In genomic region chr15:90126457-90127435, GRCh38 we compare ENCODE assay signal across 1 cellular context.
A peak's percentile ranks its signal among the peaks of the same experiment; 100 is the strongest.
TF ChIP-seq lines count a peak whose summit lies in the region.

No MANE protein-coding gene starts in this region.

TF ChIP-seq in HepG2, 621 proteins besides CTCF, POLR2A, EP300 and RAD21 (continued from another document and continues in another):
- TF ChIP-seq IKZF5 (CRISPR knock-in tag; IDR thresholded peaks at IDR 0.05) (peak; percentile 33; the same call in 1 of the 2 replicates), ARID2 (CRISPR knock-in tag; IDR thresholded peaks at IDR 0.05; ENCODE audit: borderline replicate concordance) (no peak), ZNF281 (CRISPR knock-in tag; IDR thresholded peaks at IDR 0.05; ENCODE audit: borderline replicate concordance) (peak; percentile 98), KLF12 (CRISPR knock-in tag; IDR thresholded peaks at IDR 0.05; ENCODE audit: borderline replicate concordance) (peak; percentile 40; the same call in 1 of the 2 replicates), ZNF543 (CRISPR knock-in tag; IDR thresholded peaks at IDR 0.05) (no peak), TCF7L2 (IDR thresholded peaks at IDR 0.05; ENCODE audit: low read depth, low read length) (no peak), NFYC (CRISPR knock-in tag; IDR thresholded peaks at IDR 0.05) (no peak), SNRNP70 (IDR thresholded peaks at IDR 0.05; ENCODE audit: low read depth, low read length) (no peak), CERS6 (CRISPR knock-in tag; IDR thresholded peaks at IDR 0.05) (no peak), MAX (IDR thresholded peaks at IDR 0.05) (peak; percentile 55), ZNF574 (CRISPR knock-in tag; IDR thresholded peaks at IDR 0.05) (peak; percentile 46), GATA4 (IDR thresholded peaks at IDR 0.05; ENCODE audit: borderline replicate concordance, low read depth) (peak; percentile 28; the same call in 1 of the 2 replicates), ZNF556 (CRISPR knock-in tag; IDR thresholded peaks at IDR 0.05; ENCODE audit: borderline replicate concordance) (no peak), ZNF234 (CRISPR knock-in tag; conservative IDR thresholded peaks at IDR 0.05) (no peak), ZNF768 (CRISPR knock-in tag; IDR thresholded peaks at IDR 0.05) (peak; percentile 19; the same call in 1 of the 2 replicates), ZNF276 (CRISPR knock-in tag; IDR thresholded peaks at IDR 0.05; ENCODE audit: low read depth) (no peak), GLI4 (CRISPR knock-in tag; IDR thresholded peaks at IDR 0.05; ENCODE audit: borderline replicate concordance) (no peak), ZBTB7B (CRISPR knock-in tag; IDR thresholded peaks at IDR 0.05) (no peak), JUND (CRISPR knock-in tag; IDR thresholded peaks at IDR 0.05) (0 out of 2 replicates have a peak, but pooled peaks have one; percentile 28), ZNF354B (CRISPR knock-in tag; IDR thresholded peaks at IDR 0.05) (0 out of 2 replicates have a peak, but pooled peaks have one; percentile 38), SKI (IDR thresholded peaks at IDR 0.05; ENCODE audit: partially characterized antibody) (peak; percentile 17), SRSF9 (IDR thresholded peaks at IDR 0.05; ENCODE audit: borderline replicate concordance, insufficient read depth, low read depth, low read length, poor library complexity, severe bottlenecking) (no peak), BCL6 (CRISPR knock-in tag; IDR thresholded peaks at IDR 0.05) (peak; percentile 73), HOXA9 (CRISPR knock-in tag; IDR thresholded peaks at IDR 0.05; ENCODE audit: borderline replicate concordance) (no peak), ZNF629 (CRISPR knock-in tag; conservative IDR thresholded peaks at IDR 0.05) (0 out of 2 replicates have a peak, but pooled peaks have one; percentile 15), BHLHE40 (IDR thresholded peaks at IDR 0.05; ENCODE audit: low read length) (no peak; the same call in 1 of the 2 replicates), ARID5B (CRISPR knock-in tag; IDR thresholded peaks at IDR 0.05) (peak; percentile 87), HMG20A (CRISPR knock-in tag; IDR thresholded peaks at IDR 0.05; ENCODE audit: borderline replicate concordance) (no peak; the same call in 1 of the 2 replicates), STAT5B (CRISPR knock-in tag; IDR thresholded peaks at IDR 0.05) (no peak), SALL2 (CRISPR knock-in tag; IDR thresholded peaks at IDR 0.05) (no peak), SMYD3 (CRISPR knock-in tag; IDR thresholded peaks at IDR 0.05) (no peak), TOE1 (CRISPR knock-in tag; IDR thresholded peaks at IDR 0.05) (no peak), RARA (CRISPR knock-in tag; IDR thresholded peaks at IDR 0.05) (peak; percentile 93), ZFP90 (CRISPR knock-in tag; IDR thresholded peaks at IDR 0.05; ENCODE audit: borderline replicate concordance) (peak; percentile 65; the same call in 1 of the 2 replicates), HMG20B (CRISPR knock-in tag; conservative IDR thresholded peaks at IDR 0.05) (no peak), NONO (IDR thresholded peaks at IDR 0.05) (no peak), NONO (CRISPR knock-in tag; conservative IDR thresholded peaks at IDR 0.05) (0 out of 2 replicates have a peak, but pooled peaks have one; percentile 44), ZNF232 (CRISPR knock-in tag; IDR thresholded peaks at IDR 0.05; ENCODE audit: borderline replicate concordance) (peak; percentile 48; the same call in 1 of the 2 replicates), ZNF670 (CRISPR knock-in tag; IDR thresholded peaks at IDR 0.05; ENCODE audit: borderline replicate concordance) (0 out of 2 replicates have a peak, but pooled peaks have one; percentile 47), EED (CRISPR knock-in tag; IDR thresholded peaks at IDR 0.05) (no peak), RBFOX2 (IDR thresholded peaks at IDR 0.05; ENCODE audit: low read depth, low read length) (no peak), ZFP82 (CRISPR knock-in tag; IDR thresholded peaks at IDR 0.05; ENCODE audit: borderline replicate concordance) (no peak), ARID4A (CRISPR knock-in tag; IDR thresholded peaks at IDR 0.05; ENCODE audit: borderline replicate concordance) (peak; percentile 43; the same call in 1 of the 2 replicates), MIXL1 (CRISPR knock-in tag; IDR thresholded peaks at IDR 0.05) (peak; percentile 17; the same call in 1 of the 2 replicates), TEAD3 (CRISPR knock-in tag; optimal IDR thresholded peaks at IDR 0.05; ENCODE audit: borderline replicate concordance) (peak; percentile 99), TEF (CRISPR knock-in tag; IDR thresholded peaks at IDR 0.05) (no peak), ETV6 (CRISPR knock-in tag; conservative IDR thresholded peaks at IDR 0.05) (0 out of 2 replicates have a peak, but pooled peaks have one; percentile 52)
